In the genomic region with DNA sequence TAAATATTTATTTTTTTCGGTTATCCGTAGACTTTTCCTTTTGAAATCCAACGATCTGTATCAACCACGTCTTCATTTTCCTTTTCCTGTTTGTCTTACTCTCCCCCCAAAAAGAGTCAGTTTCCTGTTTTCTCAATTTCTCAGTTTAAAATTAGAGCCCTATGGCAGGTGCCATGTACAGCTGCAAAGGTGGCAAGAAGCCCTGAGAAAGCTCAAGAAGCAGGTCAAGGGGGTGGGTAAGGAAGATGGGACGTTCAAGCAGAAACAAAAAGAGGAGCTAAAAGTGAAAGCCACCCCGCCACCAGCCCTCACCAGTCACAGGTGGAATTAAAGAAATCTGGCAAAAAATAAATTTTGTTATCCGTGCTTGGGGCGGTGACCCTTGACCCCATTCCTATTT, we compare ENCODE assay signal across 13 cellular contexts. TPM values are rescaled to one million over a fixed set of nuclear protein-coding genes. Genes with fewer than 3 reads are reported as not detected.
DNase-seq lines count a peak whose midpoint lies in the region; ATAC-seq and TF ChIP-seq lines count a peak whose summit lies in the region.
"Had no signal": no experiment of that assay in that cellular context is flagged by ENCODE, and none has a peak within 500 bp of the region (broad histone marks: within the 10 kb centered on the region; RNA-seq: fewer than 3 reads in every experiment).

No MANE protein-coding gene starts in this region.

- no peaks in the 10 kb centered on the region for H3K9me2 ChIP-seq in PC-3 (replicated peaks; ENCODE audit: low read length)

- peak; percentile 64 for ATAC-seq in GM18517 (IDR thresholded peaks at IDR 0.05; ENCODE audit: unreplicated experiment)
- ATAC-seq in HG03108 (IDR thresholded peaks at IDR 0.05; ENCODE audit: unreplicated experiment), result peak; percentile 72
- ATAC-seq in PC-3, result no peak

- H3K27ac ChIP-seq in BLaER1 (peak overlapping the region; percentile 88), PC-3 (ENCODE audit: low read length) (no peak overlapping the region)
- H3K27ac ChIP-seq: stomach had no signal

- peak overlapping the region; percentile 68 for H3K9ac ChIP-seq in BLaER1
- no peak overlapping the region for H3K9ac ChIP-seq in PC-3 (ENCODE audit: low read length)

- H4K20me1 ChIP-seq in BLaER1, result no peaks in the 10 kb centered on the region
- no peaks in the 10 kb centered on the region for H4K20me1 ChIP-seq in PC-3 (ENCODE audit: low read length)

- H3K36me3 ChIP-seq in BLaER1, result peaks cover 14% of the 10 kb centered on the region
- H3K36me3 ChIP-seq in PC-3 (ENCODE audit: low read depth, low read length), result no peaks in the 10 kb centered on the region

- peaks cover 74% of the 10 kb centered on the region for H3K4me1 ChIP-seq in BLaER1
- H3K4me1 ChIP-seq in PC-3 (ENCODE audit: insufficient read depth, low read length), result no peaks in the 10 kb centered on the region
- H3K4me1 ChIP-seq: stomach had no signal

- no peak for DNase-seq in activated T-helper 2 cell treated with anti-CD3 and anti-CD28 coated beads, Interferon-gamma antibody, Interleukin-2, Interleukin-4, amounts not matched to agents 10 μg/mL and 5 μg/mL and 100 μg/mL, durations not matched to agents 14 hours and 24 hours and 36 hours (ENCODE audit: low spot score)
- no peak for DNase-seq in DMS153 (lab: John Stamatoyannopoulos, UW)
- no peak for DNase-seq in EL
- no peak for DNase-seq in KG1 (lab: John Stamatoyannopoulos, UW)
- no peak for DNase-seq in PC-3
- DNase-seq: activated CD4-positive, alpha-beta memory T cell treated with anti-CD3 and anti-CD28 coated beads, Interleukin-2, amount 10 ng/mL, durations not matched to agents 7 days and 5 days; cortex of kidney; stimulated activated CD4-positive, alpha-beta T cell treated with anti-CD3 and anti-CD28 coated beads, Interleukin-4, amount 100 ng/mL, for 1 hour; stomach; SW 1271 had no signal

- H3K4me1 Mint-ChIP-seq in activated T-helper 2 cell treated with anti-CD3 and anti-CD28 coated beads, Interferon-gamma antibody, Interleukin-2, Interleukin-4, amounts not matched to agents 10 μg/mL and 5 μg/mL and 100 μg/mL, durations not matched to agents 14 hours and 24 hours and 36 hours (ENCODE audit: low read depth), result peaks cover 4% of the 10 kb centered on the region

- H3K4me3 ChIP-seq in BLaER1, result peak overlapping the region; percentile 51
- H3K4me3 ChIP-seq in PC-3 (ENCODE audit: low read length), result no peak overlapping the region
- H3K4me3 ChIP-seq: stomach had no signal

- peak overlapping the region; percentile 88 for H3K4me2 ChIP-seq in BLaER1
- H3K4me2 ChIP-seq in PC-3 (ENCODE audit: low read length), result no peak overlapping the region

- no peak for TF ChIP-seq CTCF in PC-3 (conservative IDR thresholded peaks at IDR 0.05; ENCODE audit: low read depth, low read length)

- no peaks in the 10 kb centered on the region for H3K36me3 Mint-ChIP-seq in activated T-helper 2 cell treated with anti-CD3 and anti-CD28 coated beads, Interferon-gamma antibody, Interleukin-2, Interleukin-4, amounts not matched to agents 10 μg/mL and 5 μg/mL and 100 μg/mL, durations not matched to agents 14 hours and 24 hours and 36 hours (ENCODE audit: low read depth)

- POLR2A ChIA-PET in PC-3 (lab: Charles Lee; ENCODE audit: unreplicated experiment), result no interaction called here

- intact Hi-C loops in activated T-helper 2 cell treated with anti-CD3 and anti-CD28 coated beads, Interferon-gamma antibody, Interleukin-2, Interleukin-4, amounts not matched to agents 10 μg/mL and 5 μg/mL and 100 μg/mL, durations not matched to agents 14 hours and 24 hours and 36 hours (cut with micrococcal nuclease), result no loop called here
- intact Hi-C loops in PC-3 (cut with micrococcal nuclease), result no loop called here

- CTCF ChIA-PET in PC-3 (lab: Charles Lee), result no interaction called here

- H3K27me3 ChIP-seq in BLaER1, result no peaks in the 10 kb centered on the region
- H3K27me3 ChIP-seq in PC-3 (ENCODE audit: low read length), result no peaks in the 10 kb centered on the region
- H3K27me3 ChIP-seq: stomach had no signal

- H3K9me3 ChIP-seq in BLaER1 (no peaks in the 10 kb centered on the region; the same call in 1 of the 2 replicates), PC-3 (ENCODE audit: low read length) (no peaks in the 10 kb centered on the region)
- H3K9me3 ChIP-seq: stomach had no signal

- no peaks in the 10 kb centered on the region for H3K27me3 Mint-ChIP-seq in activated T-helper 2 cell treated with anti-CD3 and anti-CD28 coated beads, Interferon-gamma antibody, Interleukin-2, Interleukin-4, amounts not matched to agents 10 μg/mL and 5 μg/mL and 100 μg/mL, durations not matched to agents 14 hours and 24 hours and 36 hours (ENCODE audit: low read depth)
- H3K27me3 Mint-ChIP-seq: activated CD4-positive, alpha-beta memory T cell treated with anti-CD3 and anti-CD28 coated beads, Interleukin-2, amount 10 ng/mL, durations not matched to agents 7 days and 5 days had no signal

- H3K79me2 ChIP-seq in PC-3 (ENCODE audit: low read length), result no peaks in the 10 kb centered on the region

- H3F3A ChIP-seq in PC-3 (ENCODE audit: low read length, unreplicated experiment), result no peaks in the 10 kb centered on the region

- no peak overlapping the region for H3K27ac Mint-ChIP-seq in activated T-helper 2 cell treated with anti-CD3 and anti-CD28 coated beads, Interferon-gamma antibody, Interleukin-2, Interleukin-4, amounts not matched to agents 10 μg/mL and 5 μg/mL and 100 μg/mL, durations not matched to agents 14 hours and 24 hours and 36 hours
- H3K27ac Mint-ChIP-seq: activated CD4-positive, alpha-beta memory T cell treated with anti-CD3 and anti-CD28 coated beads, Interleukin-2, amount 10 ng/mL, durations not matched to agents 7 days and 5 days had no signal

- no peak overlapping the region for H2AFZ ChIP-seq in PC-3 (ENCODE audit: low read length)

- H3K4me3 Mint-ChIP-seq in activated T-helper 2 cell treated with anti-CD3 and anti-CD28 coated beads, Interferon-gamma antibody, Interleukin-2, Interleukin-4, amounts not matched to agents 10 μg/mL and 5 μg/mL and 100 μg/mL, durations not matched to agents 14 hours and 24 hours and 36 hours (ENCODE audit: low read depth), result peak overlapping the region; percentile 40
- H3K4me3 Mint-ChIP-seq: activated CD4-positive, alpha-beta memory T cell treated with anti-CD3 and anti-CD28 coated beads, Interleukin-2, amount 10 ng/mL, durations not matched to agents 7 days and 5 days had no signal

- BruUV-seq in PC-3 (replicated peaks; lab: Mats Ljungman, UMichigan), result no TSS peak

- no peaks in the 10 kb centered on the region for H3K9me3 Mint-ChIP-seq in activated T-helper 2 cell treated with anti-CD3 and anti-CD28 coated beads, Interferon-gamma antibody, Interleukin-2, Interleukin-4, amounts not matched to agents 10 μg/mL and 5 μg/mL and 100 μg/mL, durations not matched to agents 14 hours and 24 hours and 36 hours
- H3K9me3 Mint-ChIP-seq: activated CD4-positive, alpha-beta memory T cell treated with anti-CD3 and anti-CD28 coated beads, Interleukin-2, amount 10 ng/mL, durations not matched to agents 7 days and 5 days had no signal

RNA-seq across cellular contexts. Expression of gene SLC35E3, which starts 26.7 kb away (rescaled TPM):
- total RNA-seq in activated T-helper 2 cell treated with anti-CD3 and anti-CD28 coated beads, Interferon-gamma antibody, Interleukin-2, Interleukin-4, amounts not matched to agents 10 μg/mL and 5 μg/mL and 100 μg/mL, durations not matched to agents 14 hours and 24 hours and 36 hours, result 6.3 and 9.4 TPM in 2 replicates
- 2.2 and 2.6 TPM in 2 replicates for total RNA-seq in PC-3 (2014; rRNA removed)

RNA-seq across cellular contexts. Expression of gene MDM2, which starts 35.3 kb away (rescaled TPM):
- 180 and 194 TPM in 2 replicates for total RNA-seq in activated T-helper 2 cell treated with anti-CD3 and anti-CD28 coated beads, Interferon-gamma antibody, Interleukin-2, Interleukin-4, amounts not matched to agents 10 μg/mL and 5 μg/mL and 100 μg/mL, durations not matched to agents 14 hours and 24 hours and 36 hours
- 43.0 and 86.4 TPM in 2 replicates for total RNA-seq in PC-3 (2014; rRNA removed)
